Comparison of ENCODE assay signal across 28 cellular contexts in genomic region chr11:13290221-13290980, GRCh38. TPM values are rescaled to one million over a fixed set of nuclear protein-coding genes. Genes with fewer than 3 reads are reported as not detected.
A peak's percentile ranks its signal among the peaks of the same experiment; 100 is the strongest.
DNase-seq lines count a peak whose midpoint lies in the region; ATAC-seq, FAIRE-seq and TF ChIP-seq lines count a peak whose summit lies in the region.
"Had no signal": no experiment of that assay in that cellular context is flagged by ENCODE, and none has a peak within 500 bp of the region (broad histone marks: within the 10 kb centered on the region; RNA-seq: fewer than 3 reads in every experiment).

No MANE protein-coding gene starts in this region.

- peaks cover 6% of the 10 kb centered on the region for H3K36me3 Mint-ChIP-seq in activated naive CD8-positive, alpha-beta T cell
- H3K36me3 Mint-ChIP-seq in activated naive CD8-positive, alpha-beta T cell treated with anti-CD3 and anti-CD28 coated beads for 36 hours: peaks cover 15% of the 10 kb centered on the region

- BruUV-seq in GM12878 (replicated peaks; lab: Mats Ljungman, UMichigan): no TSS peak

- no peak overlapping the region for H3K4me3 ChIP-seq in GM12878
- H3K4me3 ChIP-seq in trophoblast cell (ENCODE audit: low read depth, low read length): no peak overlapping the region
- no peak overlapping the region for H3K4me3 ChIP-seq in MG63
- H3K4me3 ChIP-seq: A549, K562, PC-9 had no signal

- CTCF ChIA-PET in GM12878 (lab: Yijun Ruan, JAX): interaction anchor here (0.7 to 1.7 kb wide), 8 partner anchors 9 to 171 kb away, joined by 3 to 8 read pairs (median 5); no protein-coding TSS in a partner anchor

- 65% methylated on average over 5 of the region's 5 CpGs for WGBS in GM12878 (ENCODE audit: insufficient coverage, insufficient replicate concordance, low lambda C conversion rate, missing lambda C conversion rate)
- no CpG with 5 or more reads among the region's 5 CpGs for WGBS in trophoblast cell (ENCODE audit: extremely low coverage, insufficient coverage, insufficient read length)

- H2AFZ ChIP-seq in GM12878 (ENCODE audit: control insufficient read depth, low read depth, low read length) (no peak overlapping the region), trophoblast cell (ENCODE audit: insufficient read depth, low read length, poor library complexity) (no peak overlapping the region)
- H2AFZ ChIP-seq: PC-9 had no signal

- H3K4me1 Mint-ChIP-seq in activated naive CD8-positive, alpha-beta T cell (ENCODE audit: low read depth): peaks cover 88% of the 10 kb centered on the region
- H3K4me1 Mint-ChIP-seq in activated naive CD8-positive, alpha-beta T cell treated with anti-CD3 and anti-CD28 coated beads for 36 hours: peaks cover 67% of the 10 kb centered on the region

- TF ChIP-seq CTCF in GM12878 (IDR thresholded peaks at IDR 0.05 in 2 of 3, conservative IDR thresholded peaks at IDR 0.05 in 1 of 3; ENCODE audit: control insufficient read depth in 2 of 3, extremely low read depth in 1 of 3, insufficient read depth in 1 of 3, low read depth in 3 of 3, low read length in 3 of 3): no peak

- H3K36me3 ChIP-seq in GM12878 (ENCODE audit: control insufficient read depth in 2 of 2, insufficient read depth in 2 of 2, low read length in 1 of 2): no peaks in the 10 kb centered on the region
- H3K36me3 ChIP-seq in trophoblast cell (ENCODE audit: control insufficient read depth in 1 of 2, insufficient read depth in 2 of 2, low read length in 2 of 2): no peaks in the 10 kb centered on the region
- no peaks in the 10 kb centered on the region for H3K36me3 ChIP-seq in MG63

- H3K27ac Mint-ChIP-seq in activated naive CD8-positive, alpha-beta T cell: peak overlapping the region; percentile 36
- no peak overlapping the region for H3K27ac Mint-ChIP-seq in activated naive CD8-positive, alpha-beta T cell treated with anti-CD3 and anti-CD28 coated beads for 36 hours

- no peak for TF ChIP-seq RAD21 in GM12878 (IDR thresholded peaks at IDR 0.05; ENCODE audit: insufficient read depth, low read depth, low read length)

- POLR2A ChIA-PET in GM12878 (lab: Charles Lee): interaction anchor here (0.8 to 2.8 kb wide), 5 partner anchors 11 to 28 kb away, joined by 3 to 17 read pairs (median 5); no protein-coding TSS in a partner anchor

- H3K79me2 ChIP-seq in GM12878 (ENCODE audit: control insufficient read depth, insufficient read depth, low read length) (peaks cover 42% of the 10 kb centered on the region), trophoblast cell (ENCODE audit: control insufficient read depth, insufficient read depth, low read length, poor library complexity) (no peaks in the 10 kb centered on the region)

- no peaks in the 10 kb centered on the region for H3K27me3 Mint-ChIP-seq in activated naive CD8-positive, alpha-beta T cell
- no peaks in the 10 kb centered on the region for H3K27me3 Mint-ChIP-seq in activated naive CD8-positive, alpha-beta T cell treated with anti-CD3 and anti-CD28 coated beads for 36 hours
- H3K27me3 Mint-ChIP-seq: CD4-positive, CD25-positive, alpha-beta regulatory T cell had no signal

- H2BK120ac ChIP-seq in trophoblast cell (ENCODE audit: insufficient read depth, low read length, poor library complexity): no peak overlapping the region

- H3K27ac ChIP-seq in GM12878 (ENCODE audit: control insufficient read depth, insufficient read depth): no peak overlapping the region
- H3K27ac ChIP-seq in trophoblast cell (ENCODE audit: low read depth, low read length): no peak overlapping the region
- H3K27ac ChIP-seq: A549, HL-60, PC-9 had no signal

- H3K4me1 ChIP-seq in GM12878 (ENCODE audit: control insufficient read depth, insufficient read depth, low read length) (peaks cover 7% of the 10 kb centered on the region), trophoblast cell (ENCODE audit: control insufficient read depth in 1 of 2, insufficient read depth in 2 of 2, low read length in 2 of 2) (peaks cover 0 to 2% of the 10 kb centered on the region in 2 experiments)
- H3K4me1 ChIP-seq: Caco-2 had no signal

- no peak overlapping the region for H3K4me2 ChIP-seq in GM12878 (ENCODE audit: control insufficient read depth, insufficient read depth)
- H3K4me2 ChIP-seq in trophoblast cell (ENCODE audit: low read length): no peak overlapping the region
- H3K4me2 ChIP-seq: A549, PC-9, SK-N-SH had no signal

- TF ChIP-seq EP300 in GM12878 (IDR thresholded peaks at IDR 0.05; ENCODE audit: borderline replicate concordance in 1 of 2, control insufficient read depth in 1 of 2, low read depth in 2 of 2, low read length in 2 of 2): no peak

- H2BK5ac ChIP-seq in trophoblast cell (ENCODE audit: low read depth, low read length, poor library complexity): no peak overlapping the region

- H3K4ac ChIP-seq in trophoblast cell (ENCODE audit: low read depth, low read length): no peak overlapping the region

- no peak overlapping the region for H3K14ac ChIP-seq in trophoblast cell (ENCODE audit: low read length)

- no peak overlapping the region for H2BK12ac ChIP-seq in trophoblast cell (ENCODE audit: low read length)

- no peak for DNase-seq in activated naive CD8-positive, alpha-beta T cell treated with anti-CD3 and anti-CD28 coated beads for 36 hours
- no peak for DNase-seq in GM12878 (ENCODE audit: low read depth, low spot score)
- DNase-seq in trophoblast cell: peak; percentile 94 to 96
- DNase-seq in NCI-H524 (lab: John Stamatoyannopoulos, UW): no peak
- DNase-seq in MG63: no peak
- no peak for DNase-seq in NCI-H446 treated with DMSO at 0.1 percent for 48 hours (lab: John Stamatoyannopoulos, UW)
- DNase-seq: Caco-2; CD4-positive, CD25-positive, alpha-beta regulatory T cell; DMS 273 treated with DMSO at 0.1 percent for 48 hours; DMS79 treated with DMSO at 0.1 percent for 48 hours; GOT3; HCEC 1CT; NCI-H1105; NCI-H146; NCI-H2029; NCI-H2227 treated with DMSO at 0.1 percent for 48 hours; NCI-H510A treated with DMSO at 0.1 percent for 48 hours; PC-9; RPMI8226; SIG-M5; SK-N-SH had no signal

- no peak for TF ChIP-seq POLR2A in GM12878 (IDR thresholded peaks at IDR 0.05; ENCODE audit: low read depth, low read length)

- no peak overlapping the region for H3K18ac ChIP-seq in trophoblast cell (ENCODE audit: low read length)

- H2AK5ac ChIP-seq in trophoblast cell (ENCODE audit: low read length): no peak overlapping the region

- H3K9ac ChIP-seq in GM12878 (ENCODE audit: control insufficient read depth, insufficient read depth, low read length) (no peak overlapping the region), trophoblast cell (ENCODE audit: low read length) (no peak overlapping the region)
- H3K9ac ChIP-seq: SK-N-SH had no signal

- SMC1A ChIA-PET in GM12878 (lab: Charles Lee; ENCODE audit: uncharacterized antibody, unreplicated experiment): interaction anchor here (0.8 to 10.4 kb wide), 10 partner anchors 10 to 53 kb away, joined by 3 to 107 read pairs (median 6); no protein-coding TSS in a partner anchor

- H4K12ac ChIP-seq in trophoblast cell (ENCODE audit: low read depth, low read length): no peak overlapping the region

- H4K8ac ChIP-seq in trophoblast cell (ENCODE audit: low read depth, low read length): no peak overlapping the region

- in situ Hi-C loops in GM12878 (cut with MboI): no loop called here

- no peaks in the 10 kb centered on the region; the same call in none of the 2 replicates for H4K20me1 ChIP-seq in GM12878 (ENCODE audit: control insufficient read depth, insufficient read depth)

- intact Hi-C loops in GM12878 (cut with micrococcal nuclease; ENCODE audit: unreplicated experiment): no loop called here

- no peaks in the 10 kb centered on the region for H3K79me1 ChIP-seq in trophoblast cell (ENCODE audit: low read length)

- H3K4me3 Mint-ChIP-seq in activated naive CD8-positive, alpha-beta T cell: no peak overlapping the region
- H3K4me3 Mint-ChIP-seq in activated naive CD8-positive, alpha-beta T cell treated with anti-CD3 and anti-CD28 coated beads for 36 hours: no peak overlapping the region

- RAD21 ChIA-PET in GM12878 (lab: Charles Lee; ENCODE audit: unreplicated experiment): interaction anchor here (1.0 to 8.4 kb wide), 9 partner anchors 11 to 54 kb away, joined by 3 to 65 read pairs (median 5); no protein-coding TSS in a partner anchor

- H3K9me3 ChIP-seq in GM12878 (replicated peaks; ENCODE audit: control insufficient read depth, insufficient read depth, low read length) (no peaks in the 10 kb centered on the region), trophoblast cell (ENCODE audit: insufficient read depth, low read depth, low read length) (no peaks in the 10 kb centered on the region), MG63 (no peaks in the 10 kb centered on the region)
- H3K9me3 ChIP-seq: A549, Caco-2, SK-N-SH had no signal

- FAIRE-seq in GM12878 (lab: Jason Lieb, UNC): no peak
- FAIRE-seq: A549, GM12891, HepG2, K562 had no signal

- no peak overlapping the region for H3K23ac ChIP-seq in trophoblast cell (ENCODE audit: low read length)

- H3K27me3 ChIP-seq in GM12878 (replicated peaks in 1 of 2; ENCODE audit: control insufficient read depth in 2 of 2, insufficient read depth in 2 of 2, low read length in 1 of 2) (no peaks in the 10 kb centered on the region), trophoblast cell (ENCODE audit: insufficient read depth, low read length) (no peaks in the 10 kb centered on the region), MG63 (no peaks in the 10 kb centered on the region)

- no peaks in the 10 kb centered on the region for H3K9me3 Mint-ChIP-seq in activated naive CD8-positive, alpha-beta T cell (ENCODE audit: low read depth)
- peaks cover 1% of the 10 kb centered on the region for H3K9me3 Mint-ChIP-seq in activated naive CD8-positive, alpha-beta T cell treated with anti-CD3 and anti-CD28 coated beads for 36 hours

- no peak overlapping the region for H4K91ac ChIP-seq in trophoblast cell (ENCODE audit: low read depth, low read length)

- ATAC-seq in GM21717 (IDR thresholded peaks at IDR 0.05; ENCODE audit: unreplicated experiment): peak; percentile 53
- peak; percentile 7; the same call in 2 of the 3 replicates for ATAC-seq in GM12878
- ATAC-seq: A549, HepG2, K562 had no signal

RNA-seq across cellular contexts. Expression of gene BMAL1, which starts 12.8 kb away (rescaled TPM):
- total RNA-seq in activated naive CD8-positive, alpha-beta T cell treated with anti-CD3 and anti-CD28 coated beads for 36 hours: 10 to 100 TPM; 12.2 to 13.6 TPM
- 66.1 and 72.4 TPM in 2 replicates for total RNA-seq in GM12878 (2013; cell fraction: nucleolus; rRNA removed)
- 11.3 and 13.0 TPM in 2 replicates for total RNA-seq in GM12878 (2014; rRNA removed)
- 13.8 and 15.4 TPM in 2 replicates for total RNA-seq in GM12878 (2014; rRNA removed; fragmentation: Illumina TruSeq; extraction: Trizol)
- 11.6 and 13.4 TPM in 2 replicates for total RNA-seq in GM12878 (2021)
- polyA plus RNA-seq in GM12878 (2011; ENCODE audit: low read depth): 18.1 TPM
- polyA plus RNA-seq in GM12878 (2011; rRNA removed): 40.6 and 48.9 TPM in 2 replicates
- polyA plus RNA-seq in GM12878 (2011; cell fraction: cytosol; rRNA removed): 15.6 and 17.6 TPM in 2 replicates
- polyA plus RNA-seq in GM12878 (2011; cell fraction: nucleus; rRNA removed): 119 and 146 TPM in 2 replicates
- 7.4 and 7.7 TPM in 2 replicates for polyA plus RNA-seq in GM12878 (2012)
- 16.1 and 23.7 TPM in 2 replicates for polyA plus RNA-seq in GM12878 (2014; fragmentation: Illumina TruSeq; extraction: Trizol)
- polyA plus RNA-seq in GM12878 (2014; fragmentation: Nextera tagmentation; extraction: Ambion mirVana): 1 to 10 TPM; 3.5 to 4.6 TPM
- polyA plus RNA-seq in GM12878 (2014; rRNA removed): 15.4 and 17.5 TPM in 2 replicates
- 10 to 100 TPM; 12.0 to 14.2 TPM for polyA plus RNA-seq in GM12878 (2016; fragmentation: Nextera tagmentation; extraction: Ambion mirVana)
- polyA minus RNA-seq in GM12878 (2011; rRNA and poly(A)+ RNA removed): 37.3 and 46.3 TPM in 2 replicates
- 15.2 and 16.0 TPM in 2 replicates for polyA minus RNA-seq in GM12878 (2011; cell fraction: cytosol; rRNA and poly(A)+ RNA removed)
- polyA minus RNA-seq in GM12878 (2011; cell fraction: nucleus; rRNA and poly(A)+ RNA removed): 55.7 and 73.1 TPM in 2 replicates
- 18.8 and 20.8 TPM in 2 replicates for polyA plus RNA-seq in trophoblast cell (2013)
- total RNA-seq in MG63 (2014; rRNA removed; shearing (Covaris generic); ENCODE audit: low replicate concordance): 9.3 and 19.8 TPM in 2 replicates

Comparison
In these comparisons a context has a peak if more than half of its experiments do, and no peak if none do; other contexts are left out.
1. DNase-seq: peak in trophoblast cell (2 of 2); none in activated naive CD8-positive, alpha-beta T cell treated with anti-CD3 and anti-CD28 coated beads for 36 hours (single experiment), GM12878 (single experiment), NCI-H524 (0 of 2), MG63 (single experiment) and NCI-H446 treated with DMSO at 0.1 percent for 48 hours (single experiment).